ENCODE assay signal across 8 cellular contexts in genomic region chr7:97117372-97118188, GRCh38. TPM values are rescaled to one million over a fixed set of nuclear protein-coding genes. Genes with fewer than 3 reads are reported as not detected.
DNase-seq lines count a peak whose midpoint lies in the region; ATAC-seq lines count a peak whose summit lies in the region.

Gene SDHAF3 (plus strand): TSS chr7:97117698. CDS start chr7:97117724, 26 bp downstream.

- WGBS in GM23248 (ENCODE audit: low coverage in 1 of 2, low lambda C conversion rate in 2 of 2, missing lambda C conversion rate in 2 of 2), 2 experiments = 1% methylated on average over 58 to 59 of the region's 59 CpGs

- peak within 1 kb of the TSS; percentile 73 for H3K27ac ChIP-seq in GM23248
- H3K27ac ChIP-seq in naive thymus-derived CD4-positive, alpha-beta T cell (ENCODE audit: low read depth, low read length) = peak within 1 kb of the TSS; percentile 71

- H3K36me3 Mint-ChIP-seq in activated T-helper 1 cell treated with anti-CD3 and anti-CD28 coated beads, Interleukin-12 subunit alpha, Interleukin-12 subunit beta, Interleukin-2, Interleukin-4 antibody, amounts not matched to agents 30 ng/mL and 10 ng/mL and 1 ng/mL, durations not matched to agents 14 hours and 24 hours and 36 hours (ENCODE audit: low read depth) = peaks cover 7% of the 10 kb centered on the region
- peaks cover 0 to 22% (median 8%) of the 10 kb centered on the region in 5 donors for H3K36me3 Mint-ChIP-seq in naive thymus-derived CD4-positive, alpha-beta T cell
- peaks cover 30 to 46% of the 10 kb centered on the region in 2 donors for H3K36me3 Mint-ChIP-seq in stimulated activated naive B cell treated with anti-CD40 and anti-IgM and Interleukin-4, amounts not matched to agents 10 μg/mL and 1 μg/mL and 100 μg/mL, for 72 hours

- peaks cover 14% of the 10 kb centered on the region for H3K9me3 Mint-ChIP-seq in activated T-helper 1 cell treated with anti-CD3 and anti-CD28 coated beads, Interleukin-12 subunit alpha, Interleukin-12 subunit beta, Interleukin-2, Interleukin-4 antibody, amounts not matched to agents 30 ng/mL and 10 ng/mL and 1 ng/mL, durations not matched to agents 14 hours and 24 hours and 36 hours
- peaks cover 0 to 13% (median 1%) of the 10 kb centered on the region in 11 donors for H3K9me3 Mint-ChIP-seq in naive thymus-derived CD4-positive, alpha-beta T cell
- peaks cover 4 to 7% of the 10 kb centered on the region in 2 donors for H3K9me3 Mint-ChIP-seq in stimulated activated naive B cell treated with anti-CD40 and anti-IgM and Interleukin-4, amounts not matched to agents 10 μg/mL and 1 μg/mL and 100 μg/mL, for 72 hours

- H3K27me3 ChIP-seq in GM23248 (replicated peaks; ENCODE audit: insufficient read depth) = no peaks in the 10 kb centered on the region
- no peaks in the 10 kb centered on the region for H3K27me3 ChIP-seq in naive thymus-derived CD4-positive, alpha-beta T cell (ENCODE audit: control insufficient read depth in 2 of 2, insufficient read depth in 2 of 2, low read length in 2 of 2)

- peak within 1 kb of the TSS; percentile 95 for H3K4me3 ChIP-seq in GM23248
- H3K4me3 ChIP-seq in naive thymus-derived CD4-positive, alpha-beta T cell (ENCODE audit: low read length) = peak within 1 kb of the TSS; percentile 90

- CTCF ChIA-PET in naive thymus-derived CD4-positive, alpha-beta T cell (lab: Charles Lee) = interaction anchor here (1.5 kb wide), 1 partner anchor 13 kb away, joined by 5 read pairs; no protein-coding TSS in a partner anchor

- H3K9me2 ChIP-seq in GM23248 (ENCODE audit: insufficient read depth) = no peaks in the 10 kb centered on the region

- H3K79me2 ChIP-seq in GM23248 (ENCODE audit: insufficient read depth) = peaks cover 24% of the 10 kb centered on the region

- peak within 1 kb of the TSS; percentile 81 for H3K9ac ChIP-seq in GM23248

- H2AFZ ChIP-seq in GM23248 = peak within 1 kb of the TSS; percentile 100

- no peaks in the 10 kb centered on the region for H3K27me3 Mint-ChIP-seq in activated T-helper 1 cell treated with anti-CD3 and anti-CD28 coated beads, Interleukin-12 subunit alpha, Interleukin-12 subunit beta, Interleukin-2, Interleukin-4 antibody, amounts not matched to agents 30 ng/mL and 10 ng/mL and 1 ng/mL, durations not matched to agents 14 hours and 24 hours and 36 hours (ENCODE audit: insufficient read depth)
- peaks cover 0 to 2% (median 0%) of the 10 kb centered on the region in 5 donors for H3K27me3 Mint-ChIP-seq in naive thymus-derived CD4-positive, alpha-beta T cell
- H3K27me3 Mint-ChIP-seq in stimulated activated naive B cell treated with anti-CD40 and anti-IgM and Interleukin-4, amounts not matched to agents 10 μg/mL and 1 μg/mL and 100 μg/mL, for 72 hours = no peaks in the 10 kb centered on the region

- H3K4me2 ChIP-seq in GM23248 (ENCODE audit: unreplicated experiment) = peak within 1 kb of the TSS; percentile 98

- no peaks in the 10 kb centered on the region for H3K9me3 ChIP-seq in GM23248 (ENCODE audit: low read depth)
- H3K9me3 ChIP-seq in naive thymus-derived CD4-positive, alpha-beta T cell (ENCODE audit: control insufficient read depth in 2 of 3, low read length in 3 of 3) = no peaks in the 10 kb centered on the region

- intact Hi-C loops in activated T-helper 1 cell treated with anti-CD3 and anti-CD28 coated beads, Interleukin-12 subunit alpha, Interleukin-12 subunit beta, Interleukin-2, Interleukin-4 antibody, amounts not matched to agents 30 ng/mL and 10 ng/mL and 1 ng/mL, durations not matched to agents 14 hours and 24 hours and 36 hours (cut with micrococcal nuclease) = loop anchor here (1.0 to 10.0 kb wide), 9 partner anchors 60 to 990 kb away; partner anchors contain the start of genes ASNS, LMTK2 and SEM1
- intact Hi-C loops in naive thymus-derived CD4-positive, alpha-beta T cell (cut with micrococcal nuclease) = loop anchor here (1.0 to 10.0 kb wide), 12 partner anchors 90 to 1761 kb away; partner anchors contain the start of genes ASNS (in 2 of the 2), SEM1 (in 2 of the 2), TRRAP (in 2 of the 2) and LMTK2 (in 1 of the 2)

- H3K4me1 Mint-ChIP-seq in activated T-helper 1 cell treated with anti-CD3 and anti-CD28 coated beads, Interleukin-12 subunit alpha, Interleukin-12 subunit beta, Interleukin-2, Interleukin-4 antibody, amounts not matched to agents 30 ng/mL and 10 ng/mL and 1 ng/mL, durations not matched to agents 14 hours and 24 hours and 36 hours (ENCODE audit: low read depth) = peaks cover 37% of the 10 kb centered on the region
- H3K4me1 Mint-ChIP-seq in naive thymus-derived CD4-positive, alpha-beta T cell = peaks cover 17 to 67% (median 57%) of the 10 kb centered on the region in 7 donors
- H3K4me1 Mint-ChIP-seq in stimulated activated naive B cell treated with anti-CD40 and anti-IgM and Interleukin-4, amounts not matched to agents 10 μg/mL and 1 μg/mL and 100 μg/mL, for 72 hours = peaks cover 30 to 73% of the 10 kb centered on the region in 2 donors

- POLR2A ChIA-PET in naive thymus-derived CD4-positive, alpha-beta T cell (lab: Charles Lee) = interaction anchor here (0.9 to 1.4 kb wide), 5 partner anchors 14 to 1134 kb away, joined by 3 to 6 read pairs (median 3); partner anchors contain the start of gene ASNS

- H4K20me1 ChIP-seq in GM23248 (ENCODE audit: insufficient read depth) = no peaks in the 10 kb centered on the region

- H3F3A ChIP-seq in GM23248 (ENCODE audit: insufficient read depth) = no peaks in the 10 kb centered on the region

- DNase-seq in EH (ENCODE audit: low read depth) = peak; percentile 98
- DNase-seq in GM23248 = peak; percentile 100
- DNase-seq in Kasumi-1 (lab: John Stamatoyannopoulos, UW) = peak; percentile 97
- peak; percentile 98 for DNase-seq in RPMI7951 (ENCODE audit: low read depth)
- DNase-seq in activated T-helper 1 cell treated with anti-CD3 and anti-CD28 coated beads, Interleukin-12 subunit alpha, Interleukin-12 subunit beta, Interleukin-2, Interleukin-4 antibody, amounts not matched to agents 30 ng/mL and 10 ng/mL and 1 ng/mL, durations not matched to agents 14 hours and 24 hours and 36 hours (ENCODE audit: low spot score) = peak; percentile 97
- DNase-seq in fibroblast of gingiva (ENCODE audit: low read depth) = peak; percentile 99
- DNase-seq in naive thymus-derived CD4-positive, alpha-beta T cell = peak; percentile 97 to 98 (median 98)
- peak; percentile 98 for DNase-seq in stimulated activated naive B cell treated with anti-CD40 and anti-IgM and Interleukin-4, amounts not matched to agents 10 μg/mL and 1 μg/mL and 100 μg/mL, for 72 hours

- in situ Hi-C loops in GM23248 (cut with MboI) = no loop called here

- peak within 1 kb of the TSS; percentile 94 for H3K4me3 Mint-ChIP-seq in activated T-helper 1 cell treated with anti-CD3 and anti-CD28 coated beads, Interleukin-12 subunit alpha, Interleukin-12 subunit beta, Interleukin-2, Interleukin-4 antibody, amounts not matched to agents 30 ng/mL and 10 ng/mL and 1 ng/mL, durations not matched to agents 14 hours and 24 hours and 36 hours
- peak within 1 kb of the TSS; percentile 87 to 98 (median 96) for H3K4me3 Mint-ChIP-seq in naive thymus-derived CD4-positive, alpha-beta T cell
- peak within 1 kb of the TSS; percentile 93 to 97 for H3K4me3 Mint-ChIP-seq in stimulated activated naive B cell treated with anti-CD40 and anti-IgM and Interleukin-4, amounts not matched to agents 10 μg/mL and 1 μg/mL and 100 μg/mL, for 72 hours

- no peaks in the 10 kb centered on the region for H3K36me3 ChIP-seq in GM23248 (ENCODE audit: low read depth)
- no peaks in the 10 kb centered on the region for H3K36me3 ChIP-seq in naive thymus-derived CD4-positive, alpha-beta T cell (ENCODE audit: control insufficient read depth in 2 of 3, insufficient read depth in 3 of 3, low read length in 3 of 3)

- H3K4me1 ChIP-seq in GM23248 (ENCODE audit: insufficient read depth) = no peaks in the 10 kb centered on the region; the same call in 1 of the 2 replicates
- H3K4me1 ChIP-seq in naive thymus-derived CD4-positive, alpha-beta T cell (ENCODE audit: control insufficient read depth in 2 of 2, insufficient read depth in 2 of 2, low read length in 2 of 2) = peaks cover 7 to 15% of the 10 kb centered on the region in 2 donors

- H3K27ac Mint-ChIP-seq in activated T-helper 1 cell treated with anti-CD3 and anti-CD28 coated beads, Interleukin-12 subunit alpha, Interleukin-12 subunit beta, Interleukin-2, Interleukin-4 antibody, amounts not matched to agents 30 ng/mL and 10 ng/mL and 1 ng/mL, durations not matched to agents 14 hours and 24 hours and 36 hours = peak within 1 kb of the TSS; percentile 91
- peak within 1 kb of the TSS; percentile 87 to 97 (median 94) for H3K27ac Mint-ChIP-seq in naive thymus-derived CD4-positive, alpha-beta T cell
- H3K27ac Mint-ChIP-seq in stimulated activated naive B cell treated with anti-CD40 and anti-IgM and Interleukin-4, amounts not matched to agents 10 μg/mL and 1 μg/mL and 100 μg/mL, for 72 hours = peak within 1 kb of the TSS; percentile 97

- peak; percentile 98 for ATAC-seq in naive thymus-derived CD4-positive, alpha-beta T cell
- ATAC-seq in stimulated activated naive B cell treated with anti-CD40 and anti-IgM and Interleukin-4, amounts not matched to agents 10 μg/mL and 1 μg/mL and 100 μg/mL, for 72 hours (replicated peaks) = peak; percentile 86 to 92

RNA-seq across cellular contexts. Expression of gene SDHAF3, which starts in this region (rescaled TPM):
- total RNA-seq in GM23248 (2014; rRNA removed; shearing (Covaris generic)) = 4.6 and 6.3 TPM in 2 replicates
- 29.2 and 34.0 TPM in 2 replicates for polyA plus RNA-seq in GM23248 (2016; fragmentation: Nextera tagmentation; extraction: Ambion mirVana)
- total RNA-seq in RPMI7951 (2014; rRNA removed; shearing (Covaris generic)) = 43.3 and 46.5 TPM in 2 replicates
- 24.1 and 25.4 TPM in 2 replicates for total RNA-seq in activated T-helper 1 cell treated with anti-CD3 and anti-CD28 coated beads, Interleukin-12 subunit alpha, Interleukin-12 subunit beta, Interleukin-2, Interleukin-4 antibody, amounts not matched to agents 30 ng/mL and 10 ng/mL and 1 ng/mL, durations not matched to agents 14 hours and 24 hours and 36 hours
- total RNA-seq in naive thymus-derived CD4-positive, alpha-beta T cell = 10 to 100 TPM in 3 of 5 experiments, 1 to 10 TPM in 2; 8.4 to 16.5 (median 14.3) TPM
- polyA plus RNA-seq in naive thymus-derived CD4-positive, alpha-beta T cell = 10 to 100 TPM; 42.9 to 67.8 TPM

Comparison
In these comparisons a context has a peak if more than half of its experiments do, and no peak if none do; other contexts are left out.
1. Peak in every context shown above with its lines: DNase-seq, ATAC-seq, H3K4me3 ChIP-seq and H3K27ac ChIP-seq.